9 cellular contexts compared by ENCODE assay signal in the genomic region with DNA sequence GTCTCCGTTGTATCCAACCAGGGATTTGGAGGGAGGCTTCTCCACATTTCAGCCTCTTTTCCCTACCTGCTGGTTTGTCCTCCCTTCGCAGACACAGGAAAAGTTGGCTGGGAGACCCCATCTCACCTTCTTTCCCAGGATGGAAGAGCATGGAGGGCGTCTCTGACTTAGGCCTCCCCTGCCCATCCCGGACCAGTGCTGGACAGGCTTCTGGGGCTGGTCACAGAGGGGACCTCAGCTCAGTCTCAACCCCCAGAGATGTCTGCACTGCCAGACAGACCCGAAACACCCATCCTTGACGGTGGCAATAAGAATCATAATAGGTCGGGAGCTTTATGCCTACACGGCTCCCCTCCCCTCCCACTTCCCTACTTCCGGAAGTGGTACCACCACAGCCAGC. TPM values are rescaled to one million over a fixed set of nuclear protein-coding genes. Genes with fewer than 3 reads are reported as not detected.
DNase-seq lines count a peak whose midpoint lies in the region; ATAC-seq and TF ChIP-seq lines count a peak whose summit lies in the region.
"Had no signal": no experiment of that assay in that cellular context is flagged by ENCODE, and none has a peak within 500 bp of the region (broad histone marks: within the 10 kb centered on the region; RNA-seq: fewer than 3 reads in every experiment).

No MANE protein-coding gene starts in this region.

- peak overlapping the region; percentile 87 to 96 (median 91) for H3K27ac ChIP-seq in sigmoid colon

- no peaks in the 10 kb centered on the region for H3K36me3 ChIP-seq in sigmoid colon

- H3K9me3 ChIP-seq in sigmoid colon: no peaks in the 10 kb centered on the region

- TF ChIP-seq CTCF in fibroblast of pulmonary artery (IDR thresholded peaks at IDR 0.05; ENCODE audit: low read length, missing control alignments): no peak
- TF ChIP-seq CTCF in sigmoid colon (IDR thresholded peaks at IDR 0.05): no peak

- no peak for TF ChIP-seq POLR2A in sigmoid colon (IDR thresholded peaks at IDR 0.05)

- intact Hi-C loops in sigmoid colon (cut with DNase I): loop anchor here (5.0 to 10.0 kb wide), 3 partner anchors 304 to 514 kb away; a partner anchor contains a TSS

- peak overlapping the region; percentile 79 for H3K4me3 ChIP-seq in fibroblast of pulmonary artery (replicated peaks; ENCODE audit: low read depth, low read length)
- peak overlapping the region; percentile 64 to 86 (median 84) for H3K4me3 ChIP-seq in sigmoid colon

- no peaks in the 10 kb centered on the region for H3K27me3 ChIP-seq in sigmoid colon

- peaks cover 0 to 67% (median 62%) of the 10 kb centered on the region in 4 donors for H3K4me1 ChIP-seq in sigmoid colon

- no peak for ATAC-seq in GM18868 (IDR thresholded peaks at IDR 0.05; ENCODE audit: unreplicated experiment)
- ATAC-seq: esophagus mucosa had no signal

- DNase-seq in Daoy (ENCODE audit: low read depth): peak; percentile 41
- DNase-seq in SW480 (ENCODE audit: low spot score): peak; percentile 7
- no peak for DNase-seq in fibroblast of pulmonary artery (ENCODE audit: low read depth)
- no peak for DNase-seq in sigmoid colon
- DNase-seq in Kasumi-1 (lab: John Stamatoyannopoulos, UW): no peak
- no peak for DNase-seq in MV-4-11 (lab: John Stamatoyannopoulos, UW)
- DNase-seq: NCI-H1930 had no signal

- WGBS in sigmoid colon, 2 donors: 68 to 85% methylated on average over 9 of the region's 9 CpGs

- no peak for TF ChIP-seq EP300 in sigmoid colon (IDR thresholded peaks at IDR 0.05)

RNA-seq across cellular contexts. Expression of a gene that starts 1.6 kb away (rescaled TPM):
- 17.6 and 19.3 TPM in 2 replicates for total RNA-seq in Daoy (2014; rRNA removed; shearing (Covaris generic))
- total RNA-seq in sigmoid colon: 10 to 100 TPM; 34.6 to 69.0 (median 47.2) TPM
- polyA plus RNA-seq in sigmoid colon: 10 to 100 TPM in 1 of 3 donors, 1 to 10 TPM in 2; 1.4 to 10.1 (median 3.6) TPM

Comparison
In these comparisons a context has a peak if more than half of its experiments do, and no peak if none do; other contexts are left out.
1. DNase-seq: peak in Daoy (single experiment) and SW480 (single experiment); none in fibroblast of pulmonary artery (single experiment), sigmoid colon (single experiment), Kasumi-1 (0 of 2) and MV-4-11 (single experiment).